In genomic region chr12:118645219-118645618, GRCh38 we compare ENCODE assay signal across 11 cellular contexts.
DNase-seq lines count a peak whose midpoint lies in the region; ATAC-seq and TF ChIP-seq lines count a peak whose summit lies in the region.
"Had no signal": no experiment of that assay in that cellular context is flagged by ENCODE, and none has a peak within 500 bp of the region (broad histone marks: within the 10 kb centered on the region; RNA-seq: fewer than 3 reads in every experiment).

No MANE protein-coding gene starts in this region.

- no peak for TF ChIP-seq EP300 in tibial nerve (IDR thresholded peaks at IDR 0.05)

- H3K4me1 ChIP-seq in HEK293 (ENCODE audit: control insufficient read depth, insufficient read depth, low read length) (no peaks in the 10 kb centered on the region), SJCRH30 (no peaks in the 10 kb centered on the region), tibial nerve (no peaks in the 10 kb centered on the region), spleen (no peaks in the 10 kb centered on the region)

- peak; percentile 3 for DNase-seq in SIG-M5 treated with dmso at 0.1 percent for 504 hours (lab: John Stamatoyannopoulos, UW; ENCODE audit: unreplicated experiment)
- DNase-seq in SIG-M5 (lab: John Stamatoyannopoulos, UW), result no peak
- peak; percentile 67 to 80 for DNase-seq in SJCRH30
- no peak for DNase-seq in left lobe of liver (ENCODE audit: low spot score)
- no peak for DNase-seq in tibial nerve (ENCODE audit: low spot score in 2 of 2)
- DNase-seq in spleen, result no peak
- DNase-seq: DMS79 treated with DMSO at 0.1 percent for 48 hours, natural killer cell, NCI-H524 treated with DMSO at 0.1 percent for 48 hours had no signal

- TF ChIP-seq POLR2A in tibial nerve (IDR thresholded peaks at IDR 0.05) (no peak), spleen (IDR thresholded peaks at IDR 0.05) (no peak)

- H3K27me3 ChIP-seq in SJCRH30 (no peaks in the 10 kb centered on the region), tibial nerve (no peaks in the 10 kb centered on the region), spleen (replicated peaks in 1 of 7) (no peaks in the 10 kb centered on the region)

- H3K9me3 ChIP-seq in HEK293 (ENCODE audit: control insufficient read depth, insufficient read depth, low read depth, low read length) (no peaks in the 10 kb centered on the region), SJCRH30 (replicated peaks) (no peaks in the 10 kb centered on the region), tibial nerve (no peaks in the 10 kb centered on the region), spleen (no peaks in the 10 kb centered on the region)

- H3K4me3 ChIP-seq in HEK293 (ENCODE audit: low read depth, low read length) (no peak overlapping the region), SJCRH30 (no peak overlapping the region), tibial nerve (no peak overlapping the region), spleen (no peak overlapping the region)

- intact Hi-C loops in spleen (cut with DNase I; ENCODE audit: low total_unique reads), result no loop called here

- CTCF ChIA-PET in HEK293 (lab: Yijun Ruan, JAX), result interaction anchor here (1.1 kb wide), 1 partner anchor 768 kb away, joined by 3 read pairs; no protein-coding TSS in a partner anchor

- TF ChIP-seq CTCF in HEK293 (tag by site-specific recombination; IDR thresholded peaks at IDR 0.05) (no peak), tibial nerve (IDR thresholded peaks at IDR 0.05) (no peak), spleen (IDR thresholded peaks at IDR 0.05 in 8 of 11, conservative IDR thresholded peaks at IDR 0.05 in 3 of 11) (no peak)

- 24 to 28% methylated on average over 3 of the region's 3 CpGs for WGBS in tibial nerve, 2 donors
- WGBS in spleen, 5 donors, result 18 to 27% (median 24%) methylated on average over 3 of the region's 3 CpGs

- ATAC-seq in left lobe of liver, result peak; percentile 68
- no peak for ATAC-seq in GM21526 (IDR thresholded peaks at IDR 0.05; ENCODE audit: low FRiP score, unreplicated experiment)
- ATAC-seq: natural killer cell had no signal

- H3K36me3 ChIP-seq in HEK293 (ENCODE audit: control insufficient read depth in 2 of 2, insufficient read depth in 1 of 2, low read length in 2 of 2) (no peaks in the 10 kb centered on the region), SJCRH30 (no peaks in the 10 kb centered on the region), tibial nerve (no peaks in the 10 kb centered on the region), spleen (no peaks in the 10 kb centered on the region)

- POLR2A ChIA-PET in HEK293 (lab: Yijun Ruan, JAX), result no interaction called here

- H3K27ac ChIP-seq in HEK293 (ENCODE audit: extremely low read depth, low read depth, low read length) (no peak overlapping the region), SJCRH30 (no peak overlapping the region), tibial nerve (no peak overlapping the region), spleen (no peak overlapping the region)

TF ChIP-seq in HEK293, 187 proteins besides CTCF, POLR2A, EP300 and RAD21:
- TF ChIP-seq ZNF174 (tag by site-specific recombination; IDR thresholded peaks at IDR 0.05) (no peak), REST (tag by site-specific recombination; IDR thresholded peaks at IDR 0.05) (peak; percentile 92)

Comparison
In these comparisons a context has a peak if more than half of its experiments do, and no peak if none do; other contexts are left out.
1. DNase-seq: peak in SIG-M5 treated with dmso at 0.1 percent for 504 hours (single experiment) and SJCRH30 (2 of 2); none in SIG-M5 (single experiment), left lobe of liver (single experiment), tibial nerve (0 of 2) and spleen (single experiment).